ENCODE assay signal across 15 cellular contexts in the genomic region with DNA sequence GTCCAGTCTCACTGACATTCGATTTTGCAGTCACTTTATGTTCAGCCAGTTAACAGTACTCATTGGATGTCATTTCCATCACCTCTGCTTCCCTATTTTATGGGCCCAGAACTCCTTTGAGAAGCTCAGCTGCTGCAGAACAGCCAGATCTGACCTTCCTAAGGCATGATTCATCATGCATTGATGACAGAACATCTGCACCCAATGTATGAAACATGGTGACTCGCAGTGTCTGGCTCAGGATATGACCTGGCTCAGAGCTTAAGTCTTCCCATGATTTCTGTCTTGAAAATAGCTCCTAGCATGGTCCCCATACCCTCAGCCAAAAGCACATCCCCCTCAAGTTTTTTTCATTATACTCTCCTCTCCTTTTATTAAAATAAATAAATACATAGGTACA.
DNase-seq lines count a peak whose midpoint lies in the region; ATAC-seq, FAIRE-seq and TF ChIP-seq lines count a peak whose summit lies in the region.
"Had no signal": no experiment of that assay in that cellular context is flagged by ENCODE, and none has a peak within 500 bp of the region (broad histone marks: within the 10 kb centered on the region; RNA-seq: fewer than 3 reads in every experiment).

No MANE protein-coding gene starts in this region.

- no peaks in the 10 kb centered on the region for H3K9me2 ChIP-seq in hepatocyte (replicated peaks; ENCODE audit: insufficient read depth)

- TF ChIP-seq CTCF in endothelial cell of umbilical vein (IDR thresholded peaks at IDR 0.05; ENCODE audit: extremely low read depth in 1 of 2, insufficient read depth in 1 of 2, low read depth in 1 of 2, low read length in 2 of 2) (no peak), GM13977 (IDR thresholded peaks at IDR 0.05; ENCODE audit: extremely low read depth, insufficient read depth, missing control alignments) (no peak), hepatocyte (IDR thresholded peaks at IDR 0.05; ENCODE audit: poor library complexity) (no peak), endothelial cell (IDR thresholded peaks at IDR 0.05; ENCODE audit: unreplicated experiment) (no peak)

- no peaks in the 10 kb centered on the region for H3K4me1 Mint-ChIP-seq in endothelial cell (ENCODE audit: unreplicated experiment)

- H3K4me1 ChIP-seq in endothelial cell of umbilical vein (ENCODE audit: control insufficient read depth, extremely low read depth, insufficient read depth, low read length) (no peaks in the 10 kb centered on the region), mesodermal cell (ENCODE audit: control insufficient read depth, insufficient read depth, low read length, poor library complexity, severe bottlenecking) (peaks cover 11% of the 10 kb centered on the region), hepatocyte (ENCODE audit: insufficient read depth) (no peaks in the 10 kb centered on the region)
- H3K4me1 ChIP-seq: stomach had no signal

- no peak overlapping the region for H3K4me2 ChIP-seq in endothelial cell of umbilical vein (ENCODE audit: insufficient read depth, low read length)
- no peak overlapping the region for H3K4me2 ChIP-seq in hepatocyte

- H3K36me3 Mint-ChIP-seq in endothelial cell (ENCODE audit: low read depth, unreplicated experiment) = no peaks in the 10 kb centered on the region

- no peak overlapping the region for H3K4me3 Mint-ChIP-seq in endothelial cell (ENCODE audit: unreplicated experiment)
- H3K4me3 Mint-ChIP-seq: activated T-cell treated with anti-CD3 and anti-CD28 coated beads, Interleukin-2, amount 50 U/mL, for 4 hours; natural killer cell treated with Interleukin-12 subunit alpha and Interleukin-12 subunit beta and Interleukin-15 and Interleukin-18, amount 100 ng/mL, for 72 hours had no signal

- H2AFZ ChIP-seq in endothelial cell of umbilical vein (ENCODE audit: low read depth, low read length) (no peak overlapping the region), hepatocyte (no peak overlapping the region)

- 92 to 96% methylated on average over 2 of the region's 2 CpGs for WGBS in mesodermal cell (ENCODE audit: insufficient coverage in 2 of 2), 2 experiments
- 88% methylated on average over 2 of the region's 2 CpGs for WGBS in hepatocyte (ENCODE audit: low lambda C conversion rate, missing lambda C conversion rate)

- H3K27me3 ChIP-seq in endothelial cell of umbilical vein (ENCODE audit: control insufficient read depth in 2 of 2, insufficient read depth in 2 of 2, low read length in 2 of 2) (no peaks in the 10 kb centered on the region), hepatocyte (no peaks in the 10 kb centered on the region)
- H3K27me3 ChIP-seq: stomach had no signal

- no peaks in the 10 kb centered on the region for H3K9me3 ChIP-seq in endothelial cell of umbilical vein (replicated peaks; ENCODE audit: control insufficient read depth, insufficient read depth, low read length)
- no peaks in the 10 kb centered on the region for H3K9me3 ChIP-seq in mesodermal cell (ENCODE audit: control insufficient read depth, low read length)
- no peaks in the 10 kb centered on the region for H3K9me3 ChIP-seq in hepatocyte (ENCODE audit: low read depth)

- H3K9me1 ChIP-seq in endothelial cell of umbilical vein (replicated peaks; ENCODE audit: control insufficient read depth, extremely low read depth, insufficient read depth, low read length) = no peaks in the 10 kb centered on the region

- H3K4me3 ChIP-seq in endothelial cell of umbilical vein (replicated peaks in 1 of 3; ENCODE audit: insufficient read depth in 1 of 3, low read depth in 1 of 3, low read length in 3 of 3) (no peak overlapping the region), mesodermal cell (ENCODE audit: extremely low read depth, insufficient read depth, low read length, poor library complexity, severe bottlenecking) (no peak overlapping the region), hepatocyte (no peak overlapping the region)
- H3K4me3 ChIP-seq: coronary artery, stomach had no signal

- no peak overlapping the region for H3K9ac ChIP-seq in endothelial cell of umbilical vein (replicated peaks; ENCODE audit: extremely low read depth, insufficient read depth, low read length)

- H3K79me2 ChIP-seq in endothelial cell of umbilical vein (ENCODE audit: control insufficient read depth, insufficient read depth, low read length) (no peaks in the 10 kb centered on the region), hepatocyte (no peaks in the 10 kb centered on the region)

- no peaks in the 10 kb centered on the region for H3K27me3 Mint-ChIP-seq in endothelial cell (ENCODE audit: unreplicated experiment)
- H3K27me3 Mint-ChIP-seq: natural killer cell treated with Interleukin-12 subunit alpha and Interleukin-12 subunit beta and Interleukin-15 and Interleukin-18, amount 100 ng/mL, for 72 hours had no signal

- H3K27ac ChIP-seq in endothelial cell of umbilical vein (ENCODE audit: insufficient read depth, low read depth, low read length) (no peak overlapping the region), mesodermal cell (ENCODE audit: low read depth, low read length, severe bottlenecking) (peak overlapping the region; percentile 23), hepatocyte (no peak overlapping the region)
- H3K27ac ChIP-seq: coronary artery, stomach had no signal

- DNase-seq in EH (ENCODE audit: low read depth) (peak; percentile 91), LHCN-M2 (ENCODE audit: low read depth) (peak; percentile 92), endothelial cell of umbilical vein (ENCODE audit: low read depth, low spot score) (peak; percentile 4), GM13977 (ENCODE audit: low spot score) (no peak), hepatocyte (ENCODE audit: low spot score) (no peak), endothelial cell (ENCODE audit: low spot score) (no peak)
- DNase-seq: activated T-cell treated with anti-CD3 and anti-CD28 coated beads, Interleukin-2, amount 50 U/mL, for 4 hours; DND-41; NCI-H1417; stomach had no signal

- CTCF ChIA-PET in endothelial cell of umbilical vein (lab: Charles Lee) = no interaction called here

- POLR2A ChIA-PET in endothelial cell of umbilical vein (lab: Charles Lee) = no interaction called here

- H3K36me3 ChIP-seq in endothelial cell of umbilical vein (ENCODE audit: control insufficient read depth in 2 of 2, extremely low read depth in 1 of 2, insufficient read depth in 2 of 2, low read length in 2 of 2) (no peaks in the 10 kb centered on the region), mesodermal cell (ENCODE audit: control insufficient read depth, insufficient read depth, low read length) (no peaks in the 10 kb centered on the region), hepatocyte (replicated peaks; ENCODE audit: insufficient read depth, low read depth) (no peaks in the 10 kb centered on the region)
- H3K36me3 ChIP-seq: stomach had no signal

- intact Hi-C loops in endothelial cell of umbilical vein (cut with micrococcal nuclease) = no loop called here

- no peak for FAIRE-seq in endothelial cell of umbilical vein (lab: Jason Lieb, UNC)
- FAIRE-seq: TTC549 had no signal

- no peak for TF ChIP-seq POLR2A in endothelial cell of umbilical vein (IDR thresholded peaks at IDR 0.05; ENCODE audit: low read depth, low read length)

- dilution Hi-C loops in endothelial cell of umbilical vein (cut with MboI; ENCODE audit: extremely low pct_ligation_motif_present, low sequenced_read_pairs) = no loop called here

- H4K20me1 ChIP-seq in endothelial cell of umbilical vein (replicated peaks; ENCODE audit: control insufficient read depth, extremely low read depth, insufficient read depth, low read length) (no peaks in the 10 kb centered on the region), hepatocyte (ENCODE audit: insufficient read depth, poor library complexity, severe bottlenecking) (no peaks in the 10 kb centered on the region)

- H3K27ac Mint-ChIP-seq in endothelial cell (ENCODE audit: unreplicated experiment) = no peak overlapping the region
- H3K27ac Mint-ChIP-seq: natural killer cell treated with Interleukin-12 subunit alpha and Interleukin-12 subunit beta and Interleukin-15 and Interleukin-18, amount 100 ng/mL, for 72 hours had no signal

- ATAC-seq in GM18520 (IDR thresholded peaks at IDR 0.05; ENCODE audit: unreplicated experiment) = no peak
- ATAC-seq: activated T-cell treated with anti-CD3 and anti-CD28 coated beads, Interleukin-2, amount 50 U/mL, for 4 hours; natural killer cell treated with Interleukin-12 subunit alpha and Interleukin-12 subunit beta and Interleukin-15 and Interleukin-18, amount 100 ng/mL, for 72 hours had no signal

- H3K9me3 Mint-ChIP-seq in endothelial cell (ENCODE audit: unreplicated experiment) = no peaks in the 10 kb centered on the region
- H3K9me3 Mint-ChIP-seq: natural killer cell treated with Interleukin-12 subunit alpha and Interleukin-12 subunit beta and Interleukin-15 and Interleukin-18, amount 100 ng/mL, for 72 hours had no signal

- BruUV-seq in endothelial cell of umbilical vein (replicated peaks; lab: Mats Ljungman, UMichigan) = no TSS peak

- in situ Hi-C loops in GM13977 (cut with MboI; ENCODE audit: low pct_unique_long_range_greater_than_20kb, low sequenced_read_pairs, unreplicated experiment) = no loop called here

TF ChIP-seq in endothelial cell of umbilical vein, 7 proteins besides CTCF, POLR2A, EP300 and RAD21:
- TF ChIP-seq FOS (IDR thresholded peaks at IDR 0.05; ENCODE audit: borderline replicate concordance, insufficient read depth, low read length) (peak; percentile 91), JUN (IDR thresholded peaks at IDR 0.05; ENCODE audit: borderline replicate concordance, insufficient read depth, insufficient read length, low read depth) (no peak)

Comparison
In these comparisons a context has a peak if more than half of its experiments do, and no peak if none do; other contexts are left out.
1. DNase-seq: peak in EH (single experiment), LHCN-M2 (single experiment) and endothelial cell of umbilical vein (single experiment); none in GM13977 (single experiment), hepatocyte (single experiment) and endothelial cell (single experiment).